Comparison of ENCODE assay signal across 8 cellular contexts in the genomic region with DNA sequence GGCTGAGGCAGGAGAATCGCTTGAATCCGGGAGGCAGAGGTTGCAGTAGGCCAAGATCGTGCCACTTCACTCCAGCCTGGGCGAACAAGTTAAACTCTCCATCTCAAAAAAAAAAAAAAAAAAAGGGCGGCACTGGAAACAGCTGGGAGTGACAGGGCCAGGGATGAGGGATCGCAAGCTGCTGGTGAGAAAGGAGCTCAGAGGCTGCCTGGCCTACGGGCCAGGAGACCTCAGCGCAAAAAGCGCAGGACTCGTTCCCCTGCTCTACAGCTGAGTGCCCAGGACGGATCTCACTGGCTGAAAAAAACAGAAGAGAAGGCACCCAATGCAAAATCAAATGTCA. TPM values are rescaled to one million over a fixed set of nuclear protein-coding genes. Genes with fewer than 3 reads are reported as not detected.
A peak's percentile ranks its signal among the peaks of the same experiment; 100 is the strongest.
DNase-seq lines count a peak whose midpoint lies in the region; ATAC-seq, FAIRE-seq and TF ChIP-seq lines count a peak whose summit lies in the region.

No MANE protein-coding gene starts in this region.

- H3K27ac Mint-ChIP-seq in activated CD8-positive, alpha-beta T cell treated with anti-CD3 and anti-CD28 coated beads, Interleukin-2, amount 10 ng/mL, durations not matched to agents 7 days and 5 days = peak overlapping the region; percentile 89

- peak overlapping the region; percentile 94 for H3K4me3 Mint-ChIP-seq in activated CD8-positive, alpha-beta T cell treated with anti-CD3 and anti-CD28 coated beads, Interleukin-2, amount 10 ng/mL, durations not matched to agents 7 days and 5 days

- no peaks in the 10 kb centered on the region for H3K27me3 ChIP-seq in pancreas

- H3K9me3 ChIP-seq in pancreas = no peaks in the 10 kb centered on the region

- no peak for FAIRE-seq in pancreas (lab: Jason Lieb, UNC)

- H3K4me1 Mint-ChIP-seq in activated CD8-positive, alpha-beta T cell treated with anti-CD3 and anti-CD28 coated beads, Interleukin-2, amount 10 ng/mL, durations not matched to agents 7 days and 5 days (ENCODE audit: low read depth) = peaks cover 61% of the 10 kb centered on the region

- peak; percentile 13 for DNase-seq in SKM-1 treated with dmso at 0.1 percent for 144 hours (lab: John Stamatoyannopoulos, UW; ENCODE audit: unreplicated experiment)
- no peak for DNase-seq in SKM-1 (lab: John Stamatoyannopoulos, UW; ENCODE audit: unreplicated experiment)
- peak; percentile 36 for DNase-seq in HT1080 (ENCODE audit: low read depth)
- peak; percentile 42 for DNase-seq in activated CD8-positive, alpha-beta T cell treated with anti-CD3 and anti-CD28 coated beads, Interleukin-2, amount 10 ng/mL, durations not matched to agents 7 days and 5 days
- DNase-seq in Right ventricle myocardium superior = no peak
- DNase-seq in pancreas = peak in 4 of 6 donors; percentile 36 to 50 (median 48)
- no peak for DNase-seq in epidermal melanocyte (ENCODE audit: insufficient read length, low spot score)

- H3K4me1 ChIP-seq in pancreas = peaks cover 9 to 32% (median 25%) of the 10 kb centered on the region in 3 donors

- peak overlapping the region; percentile 62 to 94 (median 83) for H3K4me3 ChIP-seq in pancreas

- WGBS in pancreas, 2 donors = 3 to 6% methylated on average over 10 to 11 of the region's 11 CpGs

- H3K36me3 ChIP-seq in pancreas = peaks cover 0 to 3% (median 0%) of the 10 kb centered on the region in 3 donors

- no peak for TF ChIP-seq CTCF in pancreas (IDR thresholded peaks at IDR 0.05)

- intact Hi-C loops in Right ventricle myocardium superior (cut with DNase I) (no loop called here), pancreas (cut with DNase I) (no loop called here)

- ATAC-seq in activated CD8-positive, alpha-beta T cell treated with anti-CD3 and anti-CD28 coated beads, Interleukin-2, amount 10 ng/mL, durations not matched to agents 7 days and 5 days = peak; percentile 33
- ATAC-seq in Right ventricle myocardium superior (ENCODE audit: poor library complexity) (peak; percentile 36), pancreas (peak; percentile 47 to 58 (median 53)), HG03378 (IDR thresholded peaks at IDR 0.05; ENCODE audit: unreplicated experiment) (no peak)

- POLR2A ChIA-PET in activated CD8-positive, alpha-beta T cell treated with anti-CD3 and anti-CD28 coated beads, Interleukin-2, amount 10 ng/mL, durations not matched to agents 7 days and 5 days (lab: Charles Lee) = interaction anchor here (1.1 to 2.8 kb wide), 6 partner anchors 10 to 99 kb away, joined by 3 to 32 read pairs (median 4); no protein-coding TSS in a partner anchor

- CTCF ChIA-PET in activated CD8-positive, alpha-beta T cell treated with anti-CD3 and anti-CD28 coated beads, Interleukin-2, amount 10 ng/mL, durations not matched to agents 7 days and 5 days (lab: Charles Lee) = interaction anchor here (0.9 to 3.1 kb wide), 3 partner anchors 11 to 61 kb away, joined by 3 to 28 read pairs (median 3); no protein-coding TSS in a partner anchor

- peaks cover 40% of the 10 kb centered on the region for H3K36me3 Mint-ChIP-seq in activated CD8-positive, alpha-beta T cell treated with anti-CD3 and anti-CD28 coated beads, Interleukin-2, amount 10 ng/mL, durations not matched to agents 7 days and 5 days (ENCODE audit: low read depth)

- no peaks in the 10 kb centered on the region for H3K9me3 Mint-ChIP-seq in activated CD8-positive, alpha-beta T cell treated with anti-CD3 and anti-CD28 coated beads, Interleukin-2, amount 10 ng/mL, durations not matched to agents 7 days and 5 days (ENCODE audit: insufficient read depth)

- H3K27me3 Mint-ChIP-seq in activated CD8-positive, alpha-beta T cell treated with anti-CD3 and anti-CD28 coated beads, Interleukin-2, amount 10 ng/mL, durations not matched to agents 7 days and 5 days (ENCODE audit: low read depth) = no peaks in the 10 kb centered on the region

- H3K27ac ChIP-seq in pancreas = peak overlapping the region; percentile 73 to 84 (median 78)

RNA-seq across cellular contexts. Expression of gene NUP50, which starts 0.7 kb away (rescaled TPM):
- total RNA-seq in HT1080 (2014; rRNA removed; shearing (Covaris generic)) = 124 and 160 TPM in 2 replicates
- polyA plus RNA-seq in HT1080 (2015; cell fraction: cytosol; rRNA removed) = 55.6 and 61.8 TPM in 2 replicates
- polyA plus RNA-seq in HT1080 (2015; cell fraction: nucleus; rRNA removed) = 76.3 and 84.0 TPM in 2 replicates
- 100 to 1,000 TPM; 161 to 167 TPM for total RNA-seq in activated CD8-positive, alpha-beta T cell treated with anti-CD3 and anti-CD28 coated beads, Interleukin-2, amount 10 ng/mL, durations not matched to agents 7 days and 5 days
- total RNA-seq in Right ventricle myocardium superior = 19.1 TPM
- 10 to 100 TPM; 27.0 to 35.2 (median 28.2) TPM for total RNA-seq in pancreas
- 10 to 100 TPM; 11.8 to 15.9 TPM for polyA plus RNA-seq in pancreas

Comparison
In these comparisons a context has a peak if more than half of its experiments do, and no peak if none do; other contexts are left out.
1. DNase-seq: peak in SKM-1 treated with dmso at 0.1 percent for 144 hours (single experiment), HT1080 (single experiment), activated CD8-positive, alpha-beta T cell treated with anti-CD3 and anti-CD28 coated beads, Interleukin-2, amount 10 ng/mL, durations not matched to agents 7 days and 5 days (single experiment) and pancreas (4 of 6); none in SKM-1 (single experiment), Right ventricle myocardium superior (single experiment) and epidermal melanocyte (single experiment).